24 cellular contexts compared by ENCODE assay signal in genomic region chr18:36849288-36850011, GRCh38. TPM values are rescaled to one million over a fixed set of nuclear protein-coding genes. Genes with fewer than 3 reads are reported as not detected.
A peak's percentile ranks its signal among the peaks of the same experiment; 100 is the strongest.
DNase-seq lines count a peak whose midpoint lies in the region; ATAC-seq and TF ChIP-seq lines count a peak whose summit lies in the region.
"Had no signal": no experiment of that assay in that cellular context is flagged by ENCODE, and none has a peak within 500 bp of the region (broad histone marks: within the 10 kb centered on the region; RNA-seq: fewer than 3 reads in every experiment).

No MANE protein-coding gene starts in this region.

- H2AFZ ChIP-seq in trophoblast cell (ENCODE audit: insufficient read depth, low read length, poor library complexity), result no peak overlapping the region

- no peak overlapping the region for H3K18ac ChIP-seq in trophoblast cell (ENCODE audit: low read length)

- no peak for TF ChIP-seq CTCF in AG10803 (conservative IDR thresholded peaks at IDR 0.05; ENCODE audit: low read length)
- no peak for TF ChIP-seq CTCF in chondrocyte (IDR thresholded peaks at IDR 0.05)

- peak overlapping the region; percentile 27 for H3K27ac Mint-ChIP-seq in chondrocyte (ENCODE audit: unreplicated experiment)
- no peak overlapping the region for H3K27ac Mint-ChIP-seq in activated naive CD8-positive, alpha-beta T cell treated with anti-CD3 and anti-CD28 coated beads, Interleukin-2, amount 50 U/mL, for 24 hours
- H3K27ac Mint-ChIP-seq: activated naive CD4-positive, alpha-beta T cell treated with anti-CD3 and anti-CD28 coated beads for 36 hours; nephron progenitor cell; T-helper 1 cell treated with Interleukin-12 subunit alpha and Interleukin-12 subunit beta and Interleukin-4 antibody, amounts not matched to agents 30 μg/mL and 1 μg/mL, for 36 hours had no signal

- no peak overlapping the region for H4K91ac ChIP-seq in trophoblast cell (ENCODE audit: low read depth, low read length)

- peaks cover 13% of the 10 kb centered on the region for H3K4me1 Mint-ChIP-seq in chondrocyte (ENCODE audit: low read depth)
- no peaks in the 10 kb centered on the region for H3K4me1 Mint-ChIP-seq in activated naive CD8-positive, alpha-beta T cell treated with anti-CD3 and anti-CD28 coated beads, Interleukin-2, amount 50 U/mL, for 24 hours
- H3K4me1 Mint-ChIP-seq: nephron progenitor cell had no signal

- H2BK12ac ChIP-seq in trophoblast cell (ENCODE audit: low read length), result no peak overlapping the region

- no peak overlapping the region for H2BK5ac ChIP-seq in trophoblast cell (ENCODE audit: low read depth, low read length, poor library complexity)

- no peak overlapping the region for H3K4me2 ChIP-seq in trophoblast cell (ENCODE audit: low read length)

- no peak for ATAC-seq in activated naive CD8-positive, alpha-beta T cell treated with anti-CD3 and anti-CD28 coated beads, Interleukin-2, amount 50 U/mL, for 24 hours

- no peaks in the 10 kb centered on the region for H3K9me3 ChIP-seq in trophoblast cell (ENCODE audit: insufficient read depth, low read depth, low read length)
- H3K9me3 ChIP-seq: uterus had no signal

- peaks cover 12% of the 10 kb centered on the region for H3K9me3 Mint-ChIP-seq in chondrocyte (ENCODE audit: low read depth)
- H3K9me3 Mint-ChIP-seq in activated naive CD8-positive, alpha-beta T cell treated with anti-CD3 and anti-CD28 coated beads, Interleukin-2, amount 50 U/mL, for 24 hours, result peaks cover 11% of the 10 kb centered on the region

- no CpG with 5 or more reads among the region's 2 CpGs for WGBS in trophoblast cell (ENCODE audit: extremely low coverage, insufficient coverage, insufficient read length)

- no peak overlapping the region for H4K12ac ChIP-seq in trophoblast cell (ENCODE audit: low read depth, low read length)

- no peak overlapping the region for H3K14ac ChIP-seq in trophoblast cell (ENCODE audit: low read length)

- no peak overlapping the region for H3K27ac ChIP-seq in trophoblast cell (ENCODE audit: low read depth, low read length)
- H3K27ac ChIP-seq: uterus, WERI-Rb-1 had no signal

- H3K4me1 ChIP-seq in trophoblast cell (ENCODE audit: control insufficient read depth in 1 of 2, insufficient read depth in 2 of 2, low read length in 2 of 2), result no peaks in the 10 kb centered on the region
- H3K4me1 ChIP-seq: uterus had no signal

- no peak overlapping the region for H2AK5ac ChIP-seq in trophoblast cell (ENCODE audit: low read length)

- no peak overlapping the region for H4K8ac ChIP-seq in trophoblast cell (ENCODE audit: low read depth, low read length)

- H3K27me3 Mint-ChIP-seq in chondrocyte (ENCODE audit: low read depth), result no peaks in the 10 kb centered on the region
- H3K27me3 Mint-ChIP-seq in activated naive CD8-positive, alpha-beta T cell treated with anti-CD3 and anti-CD28 coated beads, Interleukin-2, amount 50 U/mL, for 24 hours, result no peaks in the 10 kb centered on the region

- no peak overlapping the region for H3K4ac ChIP-seq in trophoblast cell (ENCODE audit: low read depth, low read length)

- H3K9ac ChIP-seq in trophoblast cell (ENCODE audit: low read length), result no peak overlapping the region

- no peak overlapping the region for H3K23ac ChIP-seq in trophoblast cell (ENCODE audit: low read length)

- H3K27me3 ChIP-seq in trophoblast cell (ENCODE audit: insufficient read depth, low read length), result no peaks in the 10 kb centered on the region
- H3K27me3 ChIP-seq: uterus had no signal

- H3K79me1 ChIP-seq in trophoblast cell (ENCODE audit: low read length), result no peaks in the 10 kb centered on the region

- H3K4me3 Mint-ChIP-seq in chondrocyte (ENCODE audit: unreplicated experiment), result no peak overlapping the region
- no peak overlapping the region for H3K4me3 Mint-ChIP-seq in activated naive CD8-positive, alpha-beta T cell treated with anti-CD3 and anti-CD28 coated beads, Interleukin-2, amount 50 U/mL, for 24 hours
- H3K4me3 Mint-ChIP-seq: activated naive CD4-positive, alpha-beta T cell treated with anti-CD3 and anti-CD28 coated beads for 36 hours; nephron progenitor cell; T-helper 1 cell treated with Interleukin-12 subunit alpha and Interleukin-12 subunit beta and Interleukin-4 antibody, amounts not matched to agents 30 μg/mL and 1 μg/mL, for 36 hours had no signal

- H3K4me3 ChIP-seq in AG10803 (ENCODE audit: low read length), result no peak overlapping the region
- H3K4me3 ChIP-seq in trophoblast cell (ENCODE audit: low read depth, low read length), result no peak overlapping the region
- H3K4me3 ChIP-seq: uterus had no signal

- peaks cover 0 to 2% of the 10 kb centered on the region in 2 experiments for H3K36me3 ChIP-seq in trophoblast cell (ENCODE audit: control insufficient read depth in 1 of 2, insufficient read depth in 2 of 2, low read length in 2 of 2)
- H3K36me3 ChIP-seq: uterus, WERI-Rb-1 had no signal

- H3K36me3 Mint-ChIP-seq in chondrocyte (ENCODE audit: low read depth), result peaks cover 10% of the 10 kb centered on the region
- peaks cover 37% of the 10 kb centered on the region for H3K36me3 Mint-ChIP-seq in activated naive CD8-positive, alpha-beta T cell treated with anti-CD3 and anti-CD28 coated beads, Interleukin-2, amount 50 U/mL, for 24 hours (ENCODE audit: low read depth)

- DNase-seq in AG10803 (ENCODE audit: low read depth) (peak; percentile 90), M059J (ENCODE audit: low read depth) (peak; percentile 35), chondrocyte (ENCODE audit: low spot score) (no peak), trophoblast cell (peak; percentile 17 to 96)
- DNase-seq in stimulated activated CD4-positive, alpha-beta T cell treated with anti-CD3 and anti-CD28 coated beads, Interleukin-2, amount 100 ng/mL, for 48 hours, result no peak
- no peak for DNase-seq in stimulated activated naive CD4-positive, alpha-beta T cell treated with Interleukin-2 at 50 U/mL for 16 hours (lab: John Stamatoyannopoulos, UW)
- DNase-seq in stimulated activated naive CD4-positive, alpha-beta T cell (lab: John Stamatoyannopoulos, UW), result no peak
- DNase-seq in activated naive CD8-positive, alpha-beta T cell treated with anti-CD3 and anti-CD28 coated beads, Interleukin-2, amount 50 U/mL, for 24 hours, result no peak
- DNase-seq: activated CD4-positive, alpha-beta T cell treated with anti-CD3 and anti-CD28 coated beads, Interleukin-2, amount 50 U/mL, for 4 hours; activated naive CD4-positive, alpha-beta T cell treated with anti-CD3 and anti-CD28 coated beads for 36 hours; aorta; DMS79; midbrain; NCI-H1436; NCI-H2171; NCI-H774; nephron progenitor cell; OCI-M1; SIG-M5; small intestine; stimulated activated CD4-positive, alpha-beta T cell treated with anti-CD3 and anti-CD28 coated beads, Interleukin-4, amount 100 ng/mL, for 24 hours; uterus; WERI-Rb-1 had no signal

- no peak overlapping the region for H2BK120ac ChIP-seq in trophoblast cell (ENCODE audit: insufficient read depth, low read length, poor library complexity)

- H3K79me2 ChIP-seq in trophoblast cell (ENCODE audit: control insufficient read depth, insufficient read depth, low read length, poor library complexity), result no peaks in the 10 kb centered on the region

RNA-seq across cellular contexts. Expression of gene KIAA1328, which starts 20.5 kb away (rescaled TPM):
- 4.3 and 7.4 TPM in 2 replicates for total RNA-seq in M059J (2014; rRNA removed; shearing (Covaris generic))
- total RNA-seq in chondrocyte, result 6.3 to 10.4 TPM (median 6.3 TPM) in 3 replicates
- 2.5 and 3.0 TPM in 2 replicates for polyA plus RNA-seq in trophoblast cell (2013)

RNA-seq across cellular contexts. Expression of gene TPGS2, which starts 20.6 kb away (rescaled TPM):
- total RNA-seq in M059J (2014; rRNA removed; shearing (Covaris generic)), result 348 and 379 TPM in 2 replicates
- total RNA-seq in chondrocyte, result 75.5 to 111 TPM (median 107 TPM) in 3 replicates
- polyA plus RNA-seq in trophoblast cell (2013), result 106 and 113 TPM in 2 replicates

Comparison
In these comparisons a context has a peak if more than half of its experiments do, and no peak if none do; other contexts are left out.
1. DNase-seq: peak in AG10803 (single experiment), M059J (single experiment) and trophoblast cell (2 of 2); none in chondrocyte (single experiment), stimulated activated CD4-positive, alpha-beta T cell treated with anti-CD3 and anti-CD28 coated beads, Interleukin-2, amount 100 ng/mL, for 48 hours (0 of 2), stimulated activated naive CD4-positive, alpha-beta T cell treated with Interleukin-2 at 50 U/mL for 16 hours (single experiment), stimulated activated naive CD4-positive, alpha-beta T cell (0 of 6) and activated naive CD8-positive, alpha-beta T cell treated with anti-CD3 and anti-CD28 coated beads, Interleukin-2, amount 50 U/mL, for 24 hours (single experiment).